In genomic region chr4:1511441-1512041, GRCh38 we compare ENCODE assay signal across 10 cellular contexts.
DNase-seq lines count a peak whose midpoint lies in the region; ATAC-seq and TF ChIP-seq lines count a peak whose summit lies in the region.
"Had no signal": no experiment of that assay in that cellular context is flagged by ENCODE, and none has a peak within 500 bp of the region (broad histone marks: within the 10 kb centered on the region; RNA-seq: fewer than 3 reads in every experiment).

No MANE protein-coding gene starts in this region.

- TF ChIP-seq CTCF in choroid plexus epithelial cell (conservative IDR thresholded peaks at IDR 0.05; ENCODE audit: low read depth, low read length) (no peak), GM13977 (IDR thresholded peaks at IDR 0.05; ENCODE audit: extremely low read depth, insufficient read depth, missing control alignments) (no peak)

- DNase-seq in CD1c-positive myeloid dendritic cell (ENCODE audit: extremely low spot score) (peak; percentile 52), NCI-H2171 (lab: John Stamatoyannopoulos, UW) (peak; percentile 7), choroid plexus epithelial cell (ENCODE audit: low read depth) (peak; percentile 90), medulla oblongata (ENCODE audit: extremely low spot score) (peak; percentile 75), GM13977 (ENCODE audit: low spot score) (no peak), KBM-7 (no peak)

- in situ Hi-C loops in GM13977 (cut with MboI; ENCODE audit: low pct_unique_long_range_greater_than_20kb, low sequenced_read_pairs, unreplicated experiment) = no loop called here
- in situ Hi-C loops in KBM-7 (cut with MboI; ENCODE audit: low pct_unique_long_range_greater_than_20kb, low sequenced_read_pairs) = no loop called here

- no peak for ATAC-seq in HG03460 (IDR thresholded peaks at IDR 0.05; ENCODE audit: unreplicated experiment)
- ATAC-seq in GM18519 (IDR thresholded peaks at IDR 0.05; ENCODE audit: low FRiP score, unreplicated experiment) = no peak
- ATAC-seq: stimulated activated memory B cell treated with anti-CD40 and anti-IgM and Interleukin-4, amounts not matched to agents 10 μg/mL and 1 μg/mL and 100 μg/mL, for 72 hours had no signal

- H3K4me3 ChIP-seq in choroid plexus epithelial cell (ENCODE audit: low read depth, low read length) = peak overlapping the region; percentile 43
- H3K4me3 ChIP-seq: lung had no signal

Comparison
In these comparisons a context has a peak if more than half of its experiments do, and no peak if none do; other contexts are left out.
1. DNase-seq: peak in CD1c-positive myeloid dendritic cell (single experiment), NCI-H2171 (single experiment), choroid plexus epithelial cell (single experiment) and medulla oblongata (single experiment); none in GM13977 (single experiment) and KBM-7 (single experiment).